Comparison of ENCODE assay signal across 31 cellular contexts in the genomic region with DNA sequence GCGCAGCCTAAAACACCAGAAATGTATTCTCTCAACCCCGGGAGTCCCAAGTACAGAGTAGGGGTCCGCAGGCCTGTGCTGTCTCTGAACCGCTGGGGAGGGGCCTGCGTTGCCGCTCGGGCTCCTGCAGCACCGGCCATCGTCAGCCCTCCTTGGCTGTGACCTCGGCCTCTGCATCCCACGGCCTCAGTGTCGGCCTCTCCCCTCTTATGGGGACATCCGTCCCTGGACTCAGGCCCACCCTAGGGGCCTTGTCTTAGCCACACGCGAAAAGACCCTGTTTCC. TPM values are rescaled to one million over a fixed set of nuclear protein-coding genes. Genes with fewer than 3 reads are reported as not detected.
"Had no signal": no experiment of that assay in that cellular context is flagged by ENCODE, and none has a peak within 500 bp of the region (broad histone marks: within the 10 kb centered on the region; RNA-seq: fewer than 3 reads in every experiment).

No MANE protein-coding gene starts in this region.

- H3K27me3 ChIP-seq: adrenal gland, body of pancreas, colonic mucosa had no signal

- ATAC-seq: activated naive CD8-positive, alpha-beta T cell treated with anti-CD3 and anti-CD28 coated beads, Interleukin-2, amount 50 U/mL, for 24 hours; body of pancreas; gastroesophageal sphincter; heart right ventricle had no signal

- H3K27ac Mint-ChIP-seq: activated CD4-positive, alpha-beta memory T cell treated with anti-CD3 and anti-CD28 coated beads, Interleukin-2, amount 10 ng/mL, durations not matched to agents 7 days and 5 days; activated CD4-positive, alpha-beta T cell treated with anti-CD3 and anti-CD28 coated beads, Interleukin-2, amount 10 ng/mL, durations not matched to agents 7 days and 5 days; activated naive CD4-positive, alpha-beta T cell treated with anti-CD3 and anti-CD28 coated beads for 36 hours; activated naive CD4-positive, alpha-beta T cell treated with anti-CD3 and anti-CD28 coated beads, Interleukin-2, amount 50 U/mL, for 24 hours; activated naive CD8-positive, alpha-beta T cell treated with anti-CD3 and anti-CD28 coated beads for 36 hours; activated naive CD8-positive, alpha-beta T cell treated with anti-CD3 and anti-CD28 coated beads, Interleukin-2, amount 50 U/mL, for 24 hours; activated T-helper 1 cell treated with anti-CD3 and anti-CD28 coated beads, Interleukin-12 subunit alpha, Interleukin-12 subunit beta, Interleukin-2, Interleukin-4 antibody, amounts not matched to agents 30 ng/mL and 10 ng/mL and 1 ng/mL, durations not matched to agents 14 hours and 24 hours and 36 hours; activated T-helper 2 cell treated with anti-CD3 and anti-CD28 coated beads, Interferon-gamma antibody, Interleukin-2, Interleukin-4, amounts not matched to agents 10 μg/mL and 5 μg/mL and 100 μg/mL, durations not matched to agents 14 hours and 24 hours and 36 hours; WTC11 had no signal

- DNase-seq: activated CD4-positive, alpha-beta memory T cell treated with anti-CD3 and anti-CD28 coated beads, Interleukin-2, amount 10 ng/mL, durations not matched to agents 7 days and 5 days; activated CD4-positive, alpha-beta T cell treated with anti-CD3 and anti-CD28 coated beads for 1 hour; activated CD4-positive, alpha-beta T cell treated with anti-CD3 and anti-CD28 coated beads for 4 hours; activated CD4-positive, alpha-beta T cell treated with anti-CD3 and anti-CD28 coated beads, Interleukin-2, amount 10 ng/mL, durations not matched to agents 7 days and 5 days; activated CD4-positive, alpha-beta T cell treated with anti-CD3 and anti-CD28 coated beads, Interleukin-2, amount 50 U/mL, for 4 hours; activated effector memory CD4-positive, alpha-beta T cell treated with anti-CD3 and anti-CD28 coated beads, Interleukin-2, amount 50 U/mL, for 16 hours; activated naive CD4-positive, alpha-beta T cell treated with anti-CD3 and anti-CD28 coated beads for 36 hours; activated naive CD8-positive, alpha-beta T cell treated with anti-CD3 and anti-CD28 coated beads for 36 hours; activated naive CD8-positive, alpha-beta T cell treated with anti-CD3 and anti-CD28 coated beads, Interleukin-2, amount 50 U/mL, for 24 hours; activated T-cell treated with anti-CD3 and anti-CD28 coated beads, Interleukin-2, amount 50 U/mL, for 1 hour; amygdala; aorta; caudate nucleus; colonic mucosa; effector CD8-positive, alpha-beta T cell; esophagus squamous epithelium; foreskin melanocyte; heart right ventricle; T-helper 2 cell had no signal

- H3K27me3 Mint-ChIP-seq: activated naive CD4-positive, alpha-beta T cell treated with anti-CD3 and anti-CD28 coated beads, Interleukin-2, amount 50 U/mL, for 24 hours; activated naive CD8-positive, alpha-beta T cell treated with anti-CD3 and anti-CD28 coated beads, Interleukin-2, amount 50 U/mL, for 24 hours had no signal

- H3K9me3 ChIP-seq: adrenal gland, body of pancreas, colonic mucosa, esophagus squamous epithelium had no signal

- H3K27ac ChIP-seq: adrenal gland, body of pancreas, colonic mucosa, epithelial cell of prostate, esophagus squamous epithelium, gastroesophageal sphincter, heart right ventricle had no signal

- H3K9me3 Mint-ChIP-seq: activated CD4-positive, alpha-beta memory T cell treated with anti-CD3 and anti-CD28 coated beads, Interleukin-2, amount 10 ng/mL, durations not matched to agents 7 days and 5 days; activated CD4-positive, alpha-beta T cell treated with anti-CD3 and anti-CD28 coated beads, Interleukin-2, amount 10 ng/mL, durations not matched to agents 7 days and 5 days; activated naive CD4-positive, alpha-beta T cell treated with anti-CD3 and anti-CD28 coated beads for 36 hours; activated naive CD4-positive, alpha-beta T cell treated with anti-CD3 and anti-CD28 coated beads, Interleukin-2, amount 50 U/mL, for 24 hours; activated naive CD8-positive, alpha-beta T cell treated with anti-CD3 and anti-CD28 coated beads for 36 hours; activated naive CD8-positive, alpha-beta T cell treated with anti-CD3 and anti-CD28 coated beads, Interleukin-2, amount 50 U/mL, for 24 hours; activated T-helper 1 cell treated with anti-CD3 and anti-CD28 coated beads, Interleukin-12 subunit alpha, Interleukin-12 subunit beta, Interleukin-2, Interleukin-4 antibody, amounts not matched to agents 30 ng/mL and 10 ng/mL and 1 ng/mL, durations not matched to agents 14 hours and 24 hours and 36 hours; activated T-helper 2 cell treated with anti-CD3 and anti-CD28 coated beads, Interferon-gamma antibody, Interleukin-2, Interleukin-4, amounts not matched to agents 10 μg/mL and 5 μg/mL and 100 μg/mL, durations not matched to agents 14 hours and 24 hours and 36 hours had no signal

- H3K4me1 ChIP-seq: adrenal gland, body of pancreas, colonic mucosa, esophagus squamous epithelium, gastroesophageal sphincter, heart right ventricle had no signal

- H3K4me3 ChIP-seq: adrenal gland, body of pancreas, colonic mucosa, esophagus squamous epithelium, gastroesophageal sphincter, heart right ventricle had no signal

- H3K36me3 Mint-ChIP-seq: activated naive CD4-positive, alpha-beta T cell treated with anti-CD3 and anti-CD28 coated beads, Interleukin-2, amount 50 U/mL, for 24 hours; activated naive CD8-positive, alpha-beta T cell treated with anti-CD3 and anti-CD28 coated beads for 36 hours; WTC11 had no signal

- H3K4me3 Mint-ChIP-seq: activated CD4-positive, alpha-beta memory T cell treated with anti-CD3 and anti-CD28 coated beads, Interleukin-2, amount 10 ng/mL, durations not matched to agents 7 days and 5 days; activated CD4-positive, alpha-beta T cell treated with anti-CD3 and anti-CD28 coated beads, Interleukin-2, amount 10 ng/mL, durations not matched to agents 7 days and 5 days; activated naive CD4-positive, alpha-beta T cell treated with anti-CD3 and anti-CD28 coated beads for 36 hours; activated naive CD4-positive, alpha-beta T cell treated with anti-CD3 and anti-CD28 coated beads, Interleukin-2, amount 50 U/mL, for 24 hours; activated naive CD8-positive, alpha-beta T cell treated with anti-CD3 and anti-CD28 coated beads for 36 hours; activated naive CD8-positive, alpha-beta T cell treated with anti-CD3 and anti-CD28 coated beads, Interleukin-2, amount 50 U/mL, for 24 hours; activated T-helper 1 cell treated with anti-CD3 and anti-CD28 coated beads, Interleukin-12 subunit alpha, Interleukin-12 subunit beta, Interleukin-2, Interleukin-4 antibody, amounts not matched to agents 30 ng/mL and 10 ng/mL and 1 ng/mL, durations not matched to agents 14 hours and 24 hours and 36 hours; WTC11 had no signal

- H3K36me3 ChIP-seq: adrenal gland, colonic mucosa, esophagus squamous epithelium, gastroesophageal sphincter, heart right ventricle had no signal

- H3K4me1 Mint-ChIP-seq: activated CD4-positive, alpha-beta memory T cell treated with anti-CD3 and anti-CD28 coated beads, Interleukin-2, amount 10 ng/mL, durations not matched to agents 7 days and 5 days; activated CD4-positive, alpha-beta T cell treated with anti-CD3 and anti-CD28 coated beads, Interleukin-2, amount 10 ng/mL, durations not matched to agents 7 days and 5 days; activated naive CD4-positive, alpha-beta T cell treated with anti-CD3 and anti-CD28 coated beads, Interleukin-2, amount 50 U/mL, for 24 hours; activated naive CD8-positive, alpha-beta T cell treated with anti-CD3 and anti-CD28 coated beads for 36 hours; activated naive CD8-positive, alpha-beta T cell treated with anti-CD3 and anti-CD28 coated beads, Interleukin-2, amount 50 U/mL, for 24 hours; WTC11 had no signal

RNA-seq across cellular contexts. Expression of a gene that starts 50.5 kb away (rescaled TPM):
- total RNA-seq: activated CD4-positive, alpha-beta memory T cell treated with anti-CD3 and anti-CD28 coated beads, Interleukin-2, amount 10 ng/mL, durations not matched to agents 7 days and 5 days; activated CD4-positive, alpha-beta T cell treated with anti-CD3 and anti-CD28 coated beads, Interleukin-2, amount 10 ng/mL, durations not matched to agents 7 days and 5 days; activated naive CD4-positive, alpha-beta T cell treated with anti-CD3 and anti-CD28 coated beads for 36 hours; activated naive CD8-positive, alpha-beta T cell treated with anti-CD3 and anti-CD28 coated beads for 36 hours; activated T-helper 1 cell treated with anti-CD3 and anti-CD28 coated beads, Interleukin-12 subunit alpha, Interleukin-12 subunit beta, Interleukin-2, Interleukin-4 antibody, amounts not matched to agents 30 ng/mL and 10 ng/mL and 1 ng/mL, durations not matched to agents 14 hours and 24 hours and 36 hours; activated T-helper 2 cell treated with anti-CD3 and anti-CD28 coated beads, Interferon-gamma antibody, Interleukin-2, Interleukin-4, amounts not matched to agents 10 μg/mL and 5 μg/mL and 100 μg/mL, durations not matched to agents 14 hours and 24 hours and 36 hours; body of pancreas; chondrocyte; endothelial cell of umbilical vein; glomerular endothelial cell; T-helper 1 cell treated with Interleukin-12 subunit alpha and Interleukin-12 subunit beta and Interleukin-4 antibody, amounts not matched to agents 30 ng/mL and 1 ng/mL, for 36 hours had no signal
- polyA plus RNA-seq: aorta, endothelial cell of umbilical vein had no signal
